Comparison of ENCODE assay signal across 11 cellular contexts in genomic region chr1:230509281-230509977, GRCh38.
DNase-seq lines count a peak whose midpoint lies in the region; ATAC-seq and TF ChIP-seq lines count a peak whose summit lies in the region.
"Had no signal": no experiment of that assay in that cellular context is flagged by ENCODE, and none has a peak within 500 bp of the region (broad histone marks: within the 10 kb centered on the region; RNA-seq: fewer than 3 reads in every experiment).

No MANE protein-coding gene starts in this region.

- H3K27ac Mint-ChIP-seq in neural progenitor cell = peak overlapping the region; percentile 78
- H3K27ac Mint-ChIP-seq in WTC11 = no peak overlapping the region

- H3K9me3 ChIP-seq in mammary epithelial cell (replicated peaks; ENCODE audit: insufficient read depth, low read length) (no peaks in the 10 kb centered on the region), neural progenitor cell (ENCODE audit: low read depth) (no peaks in the 10 kb centered on the region)

- H3K27me3 ChIP-seq in mammary epithelial cell (ENCODE audit: insufficient read depth, low read length) (no peaks in the 10 kb centered on the region), neural progenitor cell (no peaks in the 10 kb centered on the region)

- H3K9ac ChIP-seq in mammary epithelial cell (ENCODE audit: insufficient read depth, low read length) = no peak overlapping the region
- H3K9ac ChIP-seq in neural progenitor cell = no peak overlapping the region

- H3K4me1 ChIP-seq in mammary epithelial cell (ENCODE audit: insufficient read depth, low read length) (peaks cover 24% of the 10 kb centered on the region), neural progenitor cell (peaks cover 5% of the 10 kb centered on the region)

- CTCF ChIA-PET in mammary epithelial cell (lab: Charles Lee; ENCODE audit: low non-redundant PET) (no interaction called here), HEK293T (lab: Yijun Ruan, JAX) (no interaction called here), WTC11 (lab: Charles Lee) (interaction anchor here (0.7 to 0.9 kb wide), 2 partner anchors 71 to 106 kb away, joined by 3 read pairs; no protein-coding TSS in a partner anchor)

- H3K4me3 ChIP-seq in mammary epithelial cell (replicated peaks in 1 of 3; ENCODE audit: insufficient read depth in 1 of 3, low read depth in 2 of 3, low read length in 3 of 3) = no peak overlapping the region
- no peak overlapping the region for H3K4me3 ChIP-seq in neural progenitor cell
- H3K4me3 ChIP-seq: PC-9 had no signal

- H3K4me1 Mint-ChIP-seq in neural progenitor cell (peaks cover 10% of the 10 kb centered on the region), WTC11 (0 out of 2 replicates have a peak, but pooled peaks cover 3% of the 10 kb centered on the region)

- H3K4me3 Mint-ChIP-seq in neural progenitor cell = no peak overlapping the region
- H3K4me3 Mint-ChIP-seq in WTC11 = no peak overlapping the region
- H3K4me3 Mint-ChIP-seq: central memory CD8-positive, alpha-beta T cell had no signal

- H3K9me3 Mint-ChIP-seq in neural progenitor cell (peaks cover 2% of the 10 kb centered on the region), WTC11 (peaks cover 9% of the 10 kb centered on the region)
- H3K9me3 Mint-ChIP-seq: central memory CD8-positive, alpha-beta T cell had no signal

- in situ Hi-C loops in mammary epithelial cell (cut with MboI; ENCODE audit: low sequenced_read_pairs in 2 of 2) = no loop called here

- intact Hi-C loops in mammary epithelial cell (cut with micrococcal nuclease) (loop anchor here (5.0 kb wide), 1 partner anchor 38 kb away; no protein-coding TSS in a partner anchor), left ventricle myocardium superior (cut with micrococcal nuclease) (no loop called here)

- dilution Hi-C loops in mammary epithelial cell (cut with HindIII; ENCODE audit: low sequenced_read_pairs) = no loop called here

- H3K27me3 Mint-ChIP-seq in neural progenitor cell (ENCODE audit: insufficient read depth, low read depth) (peaks cover 4% of the 10 kb centered on the region), WTC11 (ENCODE audit: low read depth) (no peaks in the 10 kb centered on the region; the same call in 1 of the 2 replicates)

- no peaks in the 10 kb centered on the region for H3K36me3 Mint-ChIP-seq in neural progenitor cell
- H3K36me3 Mint-ChIP-seq in WTC11 = peaks cover 3% of the 10 kb centered on the region; the same call in 1 of the 2 replicates

- no peaks in the 10 kb centered on the region for H4K20me1 ChIP-seq in mammary epithelial cell (ENCODE audit: insufficient read depth, low read length)
- H4K20me1 ChIP-seq in neural progenitor cell (ENCODE audit: low read depth) = no peaks in the 10 kb centered on the region

- no TSS peak for BruUV-seq in mammary epithelial cell (replicated peaks; lab: Mats Ljungman, UMichigan)

- H3K4me2 ChIP-seq in mammary epithelial cell (ENCODE audit: insufficient read depth, low read depth, low read length) = no peak overlapping the region
- no peak overlapping the region for H3K4me2 ChIP-seq in neural progenitor cell
- H3K4me2 ChIP-seq: PC-9 had no signal

- peak; percentile 56 for ATAC-seq in HG03060 (IDR thresholded peaks at IDR 0.05; ENCODE audit: low read depth, unreplicated experiment)
- ATAC-seq in WTC11 = no peak
- no peak for ATAC-seq in left ventricle myocardium superior

- 53% methylated on average over 5 of the region's 5 CpGs for whole genome bisulfite sequencing in mammary epithelial cell (ENCODE audit: low coverage, missing lambda C conversion rate)

- no peak overlapping the region for H2AFZ ChIP-seq in mammary epithelial cell (ENCODE audit: low read depth, low read length)
- H2AFZ ChIP-seq in neural progenitor cell (replicated peaks) = no peak overlapping the region
- H2AFZ ChIP-seq: PC-9 had no signal

- H3K36me3 ChIP-seq in mammary epithelial cell (ENCODE audit: insufficient read depth, low read length) = no peaks in the 10 kb centered on the region
- no peaks in the 10 kb centered on the region for H3K36me3 ChIP-seq in neural progenitor cell

- DNase-seq in GM04503 (ENCODE audit: low read depth) (peak; percentile 31), mammary epithelial cell (peak; percentile 85), neural progenitor cell (ENCODE audit: low spot score) (no peak), HEK293T (ENCODE audit: extremely low spot score) (no peak), WTC11 (ENCODE audit: low spot score) (no peak), NCI-H2227 (lab: John Stamatoyannopoulos, UW; ENCODE audit: unreplicated experiment) (no peak), left ventricle myocardium superior (no peak)
- DNase-seq: PC-9; stimulated activated CD4-positive, alpha-beta T cell treated with anti-CD3 and anti-CD28 coated beads, Interleukin-12 subunit alpha, Interleukin-12 subunit beta, amount 100 ng/mL, for 4 hours had no signal

- H3F3A ChIP-seq in neural progenitor cell (ENCODE audit: low read depth) = no peaks in the 10 kb centered on the region

- H3K27ac ChIP-seq in mammary epithelial cell (ENCODE audit: insufficient read depth, low read depth, low read length) (no peak overlapping the region), neural progenitor cell (no peak overlapping the region)
- H3K27ac ChIP-seq: PC-9 had no signal

- POLR2A ChIA-PET in HEK293T (lab: Yijun Ruan, JAX) = no interaction called here
- POLR2A ChIA-PET in WTC11 (lab: Charles Lee) = no interaction called here

- TF ChIP-seq CTCF in mammary epithelial cell (conservative IDR thresholded peaks at IDR 0.05 in 1 of 2, IDR thresholded peaks at IDR 0.05 in 1 of 2; ENCODE audit: extremely low read depth in 1 of 2, insufficient read depth in 1 of 2, low read depth in 1 of 2, low read length in 2 of 2) (no peak), neural progenitor cell (IDR thresholded peaks at IDR 0.05) (no peak), WTC11 (IDR thresholded peaks at IDR 0.05) (no peak)

- H3K79me2 ChIP-seq in mammary epithelial cell (ENCODE audit: insufficient read depth, low read length) = no peaks in the 10 kb centered on the region
- H3K79me2 ChIP-seq in neural progenitor cell (ENCODE audit: low read depth) = no peaks in the 10 kb centered on the region

TF ChIP-seq in HEK293T, 16 proteins besides CTCF, POLR2A, EP300 and RAD21:
- TF ChIP-seq FOXM1 (IDR thresholded peaks at IDR 0.05; ENCODE audit: borderline replicate concordance) (no peak), SP1 (IDR thresholded peaks at IDR 0.05) (no peak), ZNF384 (IDR thresholded peaks at IDR 0.05) (no peak), ARNT (IDR thresholded peaks at IDR 0.05) (no peak), ELF4 (IDR thresholded peaks at IDR 0.05) (no peak), BHLHE40 (IDR thresholded peaks at IDR 0.05; ENCODE audit: borderline replicate concordance) (no peak), FOXK2 (IDR thresholded peaks at IDR 0.05) (no peak), SUZ12 (IDR thresholded peaks at IDR 0.05) (no peak), NFRKB (IDR thresholded peaks at IDR 0.05) (no peak), CTBP1 (IDR thresholded peaks at IDR 0.05; ENCODE audit: borderline replicate concordance) (no peak), L3MBTL2 (conservative IDR thresholded peaks at IDR 0.05) (no peak), PKNOX1 (IDR thresholded peaks at IDR 0.05) (no peak), HDGF (IDR thresholded peaks at IDR 0.05; ENCODE audit: borderline replicate concordance) (no peak), LEF1 (IDR thresholded peaks at IDR 0.05; ENCODE audit: borderline replicate concordance) (no peak), TARDBP (IDR thresholded peaks at IDR 0.05) (no peak), FOXA1 (IDR thresholded peaks at IDR 0.05) (no peak)

TF ChIP-seq in WTC11, 78 proteins besides CTCF, POLR2A, EP300 and RAD21 (continues in another document):
- TF ChIP-seq MXD4 (CRISPR knock-in tag; IDR thresholded peaks at IDR 0.05; ENCODE audit: borderline replicate concordance) (no peak), ARID4B (CRISPR knock-in tag; IDR thresholded peaks at IDR 0.05; ENCODE audit: borderline replicate concordance) (no peak), CREM (CRISPR knock-in tag; IDR thresholded peaks at IDR 0.05) (no peak)

Comparison
In these comparisons a context has a peak if more than half of its experiments do, and no peak if none do; other contexts are left out.
1. DNase-seq: peak in GM04503 (single experiment) and mammary epithelial cell (single experiment); none in neural progenitor cell (single experiment), HEK293T (single experiment), WTC11 (single experiment), NCI-H2227 (single experiment) and left ventricle myocardium superior (single experiment).